1 cellular context compared by ENCODE assay signal in genomic region chr20:61950631-61951010, GRCh38.
TF ChIP-seq lines count a peak whose summit lies in the region.

No MANE protein-coding gene starts in this region.

TF ChIP-seq in WTC11, 78 proteins besides CTCF, POLR2A, EP300 and RAD21 (continued from another document):
- no peak for TF ChIP-seq E2F4 (CRISPR knock-in tag; IDR thresholded peaks at IDR 0.05; ENCODE audit: borderline replicate concordance, low read depth)
